ENCODE assay signal across 1 cellular context in the genomic region with DNA sequence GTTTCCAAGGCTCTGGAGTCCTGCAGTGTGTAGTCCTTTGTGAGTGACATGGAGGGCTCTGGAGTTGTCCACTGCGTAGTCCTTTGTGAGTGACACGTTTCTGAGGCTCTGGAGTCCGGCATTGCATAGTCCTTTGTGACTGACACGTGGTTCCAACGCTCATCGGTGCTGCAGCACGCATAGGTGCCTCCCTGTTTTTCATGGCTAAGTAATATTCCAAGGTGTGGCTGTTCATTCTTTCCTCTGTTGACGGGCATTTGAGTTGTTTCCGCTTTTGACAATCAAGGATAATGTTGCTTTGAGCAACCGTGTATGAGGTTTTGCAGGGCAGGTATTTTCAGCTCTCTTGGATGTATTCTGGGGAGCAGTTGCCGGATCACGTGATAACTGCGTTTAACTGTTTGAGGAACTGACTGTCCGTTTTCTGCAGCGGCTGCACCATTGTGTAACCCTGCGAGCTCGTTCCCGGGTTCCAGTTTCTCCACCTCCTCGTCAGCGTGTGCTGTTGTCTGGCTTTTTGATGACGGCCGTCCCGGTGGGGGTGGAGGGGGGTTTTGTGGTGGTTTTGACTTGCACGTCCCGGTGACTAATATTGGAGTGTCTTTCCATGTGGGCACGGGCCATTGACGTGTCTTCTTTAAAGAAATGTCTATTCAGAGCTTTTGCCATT.
TF ChIP-seq lines count a peak whose summit lies in the region.

No MANE protein-coding gene starts in this region.

TF ChIP-seq in H1, 55 proteins besides CTCF, POLR2A, EP300 and RAD21 (continued from another document):
- no peak for TF ChIP-seq SIRT6 (IDR thresholded peaks at IDR 0.05; ENCODE audit: low read length)
- TF ChIP-seq CHD1 (IDR thresholded peaks at IDR 0.05; ENCODE audit: low read depth, low read length): no peak
- TF ChIP-seq SIX5 (IDR thresholded peaks at IDR 0.05; ENCODE audit: low read depth, low read length): no peak
- no peak for TF ChIP-seq SIN3A (conservative IDR thresholded peaks at IDR 0.05 in 1 of 2, IDR thresholded peaks at IDR 0.05 in 1 of 2; ENCODE audit: low read depth in 1 of 2, low read length in 2 of 2)
- no peak for TF ChIP-seq JUND (IDR thresholded peaks at IDR 0.05; ENCODE audit: low read length)
- TF ChIP-seq CBX8 (IDR thresholded peaks at IDR 0.05; ENCODE audit: borderline replicate concordance, low read depth, low read length): no peak
